In the genomic region with DNA sequence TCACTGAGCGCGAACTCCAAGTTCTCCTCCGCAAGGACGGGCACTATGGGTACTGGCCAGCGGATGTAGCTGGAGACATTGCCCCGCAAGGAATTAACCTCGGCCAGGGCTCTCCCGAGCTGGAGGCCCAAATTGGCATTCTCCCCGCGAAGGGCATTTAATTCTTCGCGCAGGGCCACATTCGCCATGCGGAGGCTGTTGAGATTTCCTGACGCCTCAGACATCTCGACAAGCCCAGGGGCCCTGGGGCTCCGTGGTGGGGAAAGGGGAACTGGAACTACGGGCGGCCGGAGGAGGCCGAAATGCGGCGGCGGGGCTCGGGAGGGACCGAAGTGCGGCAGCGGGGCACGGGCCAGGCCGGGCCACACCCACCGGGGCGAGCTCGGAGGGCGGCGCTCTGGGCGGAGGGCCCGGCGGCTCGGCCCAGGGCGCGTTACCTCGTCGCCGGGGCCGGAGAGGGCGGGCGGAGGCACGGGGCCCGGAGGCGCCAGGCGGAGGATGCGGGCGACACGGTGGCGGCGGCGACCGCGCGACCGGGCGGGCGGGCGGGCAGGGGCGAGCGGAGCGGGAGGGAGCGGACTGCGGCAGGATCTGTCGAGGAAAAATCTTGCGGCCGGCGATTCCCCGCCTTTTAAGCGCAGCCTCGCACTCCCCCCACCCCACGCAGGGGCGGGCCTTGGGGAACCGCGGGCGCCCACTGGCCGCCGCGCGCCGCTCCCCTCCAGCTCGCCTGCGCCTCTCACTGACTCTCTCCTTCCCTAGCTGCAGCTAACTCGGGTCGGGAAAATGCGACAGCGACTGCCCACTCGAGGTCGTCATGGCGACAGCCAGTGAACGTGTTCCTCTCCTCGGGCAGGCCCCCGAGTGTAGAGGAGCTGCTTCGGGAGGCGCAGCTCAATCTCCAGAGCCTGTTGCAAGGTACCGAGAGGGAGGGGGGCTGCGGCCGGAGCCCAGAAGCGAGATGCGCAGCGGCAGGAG, we compare ENCODE assay signal across 8 cellular contexts. TPM values are rescaled to one million over a fixed set of nuclear protein-coding genes. Genes with fewer than 3 reads are reported as not detected.
DNase-seq lines count a peak whose midpoint lies in the region; ATAC-seq and TF ChIP-seq lines count a peak whose summit lies in the region.

RTL5 (minus strand) TSS at position 599 of the 978 bp plus-strand sequence.

- ATAC-seq in activated B cell treated with CpG ODN at 0.5 μM for 24 hours (ENCODE audit: low read depth) (peak; percentile 79), HG03135 (IDR thresholded peaks at IDR 0.05; ENCODE audit: unreplicated experiment) (no peak)
- ATAC-seq in central memory CD8-positive, alpha-beta T cell (replicated peaks; ENCODE audit: extremely low read depth, poor library complexity, severe bottlenecking) = peak; percentile 54

- H3K27ac ChIP-seq in skin epidermis = peak within 1 kb of the TSS in 9 of 21 experiments; percentile 21 to 77 (median 65)

- no peaks in the 10 kb centered on the region for H3K9me3 Mint-ChIP-seq in activated B cell treated with CpG ODN at 0.5 μM for 24 hours
- H3K9me3 Mint-ChIP-seq in central memory CD8-positive, alpha-beta T cell = no peaks in the 10 kb centered on the region

- H3K36me3 Mint-ChIP-seq in activated B cell treated with CpG ODN at 0.5 μM for 24 hours (ENCODE audit: low read depth) = no peaks in the 10 kb centered on the region
- H3K36me3 Mint-ChIP-seq in central memory CD8-positive, alpha-beta T cell (ENCODE audit: insufficient read depth) = peaks cover 5% of the 10 kb centered on the region

- peak within 1 kb of the TSS; percentile 80 for H3K4me3 Mint-ChIP-seq in activated B cell treated with CpG ODN at 0.5 μM for 24 hours
- peak within 1 kb of the TSS; percentile 76 for H3K4me3 Mint-ChIP-seq in central memory CD8-positive, alpha-beta T cell

- POLR2A ChIA-PET in activated B cell treated with CpG ODN at 0.5 μM for 24 hours (lab: Charles Lee) = interaction anchor here (0.5 to 2.1 kb wide), 6 partner anchors 11 to 146 kb away, joined by 3 to 21 read pairs (median 5); partner anchors contain the start of genes PIN4 and RPS4X

- peak; percentile 78 for DNase-seq in Daoy (ENCODE audit: low read depth)
- no peak for DNase-seq in HFF-Myc (ENCODE audit: extremely low read depth, low read depth)
- peak; percentile 65 for DNase-seq in NCI-H2029 (lab: John Stamatoyannopoulos, UW)
- DNase-seq in activated B cell treated with CpG ODN at 0.5 μM for 24 hours = peak; percentile 54
- peak; percentile 17 to 31 for DNase-seq in central memory CD8-positive, alpha-beta T cell (ENCODE audit: low spot score in 2 of 2)
- DNase-seq in inferior parietal cortex (ENCODE audit: extremely low spot score) = peak; percentile 75

- intact Hi-C loops in activated B cell treated with CpG ODN at 0.5 μM for 24 hours (cut with micrococcal nuclease) = loop anchor here (1.0 to 5.0 kb wide), 2 partner anchors 50 to 146 kb away; partner anchors contain the start of genes PIN4 and RPS4X

- H3K4me1 Mint-ChIP-seq in activated B cell treated with CpG ODN at 0.5 μM for 24 hours = peaks cover 12% of the 10 kb centered on the region
- H3K4me1 Mint-ChIP-seq in central memory CD8-positive, alpha-beta T cell = peaks cover 14% of the 10 kb centered on the region

- H3K4me3 ChIP-seq in HFF-Myc (replicated peaks; ENCODE audit: low read depth, low read length) (peak within 1 kb of the TSS; percentile 44), skin epidermis (peak within 1 kb of the TSS; percentile 22 to 41 (median 31))

- H3K27ac Mint-ChIP-seq in activated B cell treated with CpG ODN at 0.5 μM for 24 hours = peak within 1 kb of the TSS; percentile 30
- peak within 1 kb of the TSS; percentile 89 for H3K27ac Mint-ChIP-seq in central memory CD8-positive, alpha-beta T cell (ENCODE audit: low read depth)

- TF ChIP-seq CTCF in HFF-Myc (IDR thresholded peaks at IDR 0.05; ENCODE audit: low read depth, low read length, missing control alignments) (no peak), activated B cell treated with CpG ODN at 0.5 μM for 24 hours (IDR thresholded peaks at IDR 0.05) (no peak)

- peaks cover 9% of the 10 kb centered on the region for H3K27me3 Mint-ChIP-seq in activated B cell treated with CpG ODN at 0.5 μM for 24 hours
- H3K27me3 Mint-ChIP-seq in central memory CD8-positive, alpha-beta T cell = no peaks in the 10 kb centered on the region

- CTCF ChIA-PET in activated B cell treated with CpG ODN at 0.5 μM for 24 hours (lab: Charles Lee) = interaction anchor here (1.3 to 1.5 kb wide), 2 partner anchors 10 to 85 kb away, joined by 3 read pairs; no protein-coding TSS in a partner anchor

RNA-seq across cellular contexts. Expression of gene RTL5, which starts in this region (rescaled TPM):
- total RNA-seq in Daoy (2014; rRNA removed; shearing (Covaris generic)) = 0.18 and 0.86 TPM in 2 replicates
- 2.9 TPM in 2 replicates for total RNA-seq in activated B cell treated with CpG ODN at 0.5 μM for 24 hours

Comparison
In these comparisons a context has a peak if more than half of its experiments do, and no peak if none do; other contexts are left out.
1. Peak in DNase-seq in Daoy; RNA of the gene not detected or under 1 TPM.